In the genomic region with DNA sequence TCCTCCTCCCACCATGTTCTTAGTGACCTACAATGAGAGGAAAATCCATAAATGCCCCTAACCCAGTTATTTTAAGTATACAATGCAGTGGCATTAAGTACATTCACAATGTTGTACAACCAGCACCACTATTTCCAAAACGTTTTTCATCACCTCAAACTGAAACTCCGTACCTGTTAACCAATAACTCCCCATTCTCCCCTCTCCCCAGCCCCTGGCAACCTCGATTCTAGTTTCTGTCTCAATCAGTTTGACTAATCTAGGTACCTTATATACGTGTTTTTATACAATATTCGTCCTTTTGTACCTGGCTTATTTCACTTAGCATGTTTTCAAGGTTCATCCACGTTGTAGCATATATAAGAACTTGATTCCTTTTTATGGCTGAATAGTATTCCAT, we compare ENCODE assay signal across 7 cellular contexts.
DNase-seq lines count a peak whose midpoint lies in the region; ATAC-seq lines count a peak whose summit lies in the region.
"Not testable (repeated sequence)": the region's sequence is repeated elsewhere in the genome, so short reads cannot be mapped to it uniquely, and the experiment has no call there.

No MANE protein-coding gene starts in this region.

- ATAC-seq in GM18867 (IDR thresholded peaks at IDR 0.05; ENCODE audit: unreplicated experiment) (peak; percentile 67), GM19467 (IDR thresholded peaks at IDR 0.05; ENCODE audit: unreplicated experiment) (peak; percentile 56), HG02759 (IDR thresholded peaks at IDR 0.05; ENCODE audit: unreplicated experiment) (peak; percentile 77), HG03175 (IDR thresholded peaks at IDR 0.05; ENCODE audit: unreplicated experiment) (peak; percentile 75)
- peak; percentile 40 for ATAC-seq in activated CD4-positive, alpha-beta T cell treated with anti-CD3 and anti-CD28 coated beads for 36 hours

- intact Hi-C loops in activated CD4-positive, alpha-beta T cell treated with anti-CD3 and anti-CD28 coated beads for 36 hours (cut with DNase I, micrococcal nuclease); activated T-helper 1 cell treated with anti-CD3 and anti-CD28 coated beads, Interleukin-12 subunit alpha, Interleukin-12 subunit beta, Interleukin-2, Interleukin-4 antibody, amounts not matched to agents 30 ng/mL and 10 ng/mL and 1 ng/mL, durations not matched to agents 14 hours and 24 hours and 36 hours (cut with micrococcal nuclease): not testable (repeated sequence)

- not testable (repeated sequence) for DNase-seq in activated CD4-positive, alpha-beta T cell treated with anti-CD3 and anti-CD28 coated beads for 36 hours; activated T-helper 1 cell treated with anti-CD3 and anti-CD28 coated beads, Interleukin-12 subunit alpha, Interleukin-12 subunit beta, Interleukin-2, Interleukin-4 antibody, amounts not matched to agents 30 ng/mL and 10 ng/mL and 1 ng/mL, durations not matched to agents 14 hours and 24 hours and 36 hours (ENCODE audit: low spot score)
- DNase-seq in stimulated activated CD4-positive, alpha-beta T cell treated with anti-CD3 and anti-CD28 coated beads, Interleukin-4, amount 100 ng/mL, for 24 hours, result peak; percentile 16

- not testable (repeated sequence) for H3K9me3 Mint-ChIP-seq in activated CD4-positive, alpha-beta T cell treated with anti-CD3 and anti-CD28 coated beads for 36 hours (ENCODE audit: low read depth); activated T-helper 1 cell treated with anti-CD3 and anti-CD28 coated beads, Interleukin-12 subunit alpha, Interleukin-12 subunit beta, Interleukin-2, Interleukin-4 antibody, amounts not matched to agents 30 ng/mL and 10 ng/mL and 1 ng/mL, durations not matched to agents 14 hours and 24 hours and 36 hours

- POLR2A ChIA-PET in activated CD4-positive, alpha-beta T cell treated with anti-CD3 and anti-CD28 coated beads for 36 hours (lab: Charles Lee), result not testable (repeated sequence)

- peaks cover 23% of the 10 kb centered on the region for H3K4me1 Mint-ChIP-seq in activated CD4-positive, alpha-beta T cell treated with anti-CD3 and anti-CD28 coated beads for 36 hours
- H3K4me1 Mint-ChIP-seq in activated T-helper 1 cell treated with anti-CD3 and anti-CD28 coated beads, Interleukin-12 subunit alpha, Interleukin-12 subunit beta, Interleukin-2, Interleukin-4 antibody, amounts not matched to agents 30 ng/mL and 10 ng/mL and 1 ng/mL, durations not matched to agents 14 hours and 24 hours and 36 hours (ENCODE audit: low read depth), result peaks cover 16% of the 10 kb centered on the region

- CTCF ChIA-PET in activated CD4-positive, alpha-beta T cell treated with anti-CD3 and anti-CD28 coated beads for 36 hours (lab: Charles Lee), result not testable (repeated sequence)

- not testable (repeated sequence) for H3K27ac Mint-ChIP-seq in activated CD4-positive, alpha-beta T cell treated with anti-CD3 and anti-CD28 coated beads for 36 hours
- H3K27ac Mint-ChIP-seq in activated T-helper 1 cell treated with anti-CD3 and anti-CD28 coated beads, Interleukin-12 subunit alpha, Interleukin-12 subunit beta, Interleukin-2, Interleukin-4 antibody, amounts not matched to agents 30 ng/mL and 10 ng/mL and 1 ng/mL, durations not matched to agents 14 hours and 24 hours and 36 hours, result peak overlapping the region; percentile 84

- not testable (repeated sequence) for H3K36me3 Mint-ChIP-seq in activated CD4-positive, alpha-beta T cell treated with anti-CD3 and anti-CD28 coated beads for 36 hours (ENCODE audit: low read depth); activated T-helper 1 cell treated with anti-CD3 and anti-CD28 coated beads, Interleukin-12 subunit alpha, Interleukin-12 subunit beta, Interleukin-2, Interleukin-4 antibody, amounts not matched to agents 30 ng/mL and 10 ng/mL and 1 ng/mL, durations not matched to agents 14 hours and 24 hours and 36 hours (ENCODE audit: low read depth)

- not testable (repeated sequence) for H3K4me3 Mint-ChIP-seq in activated CD4-positive, alpha-beta T cell treated with anti-CD3 and anti-CD28 coated beads for 36 hours; activated T-helper 1 cell treated with anti-CD3 and anti-CD28 coated beads, Interleukin-12 subunit alpha, Interleukin-12 subunit beta, Interleukin-2, Interleukin-4 antibody, amounts not matched to agents 30 ng/mL and 10 ng/mL and 1 ng/mL, durations not matched to agents 14 hours and 24 hours and 36 hours

- H3K27me3 Mint-ChIP-seq in activated CD4-positive, alpha-beta T cell treated with anti-CD3 and anti-CD28 coated beads for 36 hours; activated T-helper 1 cell treated with anti-CD3 and anti-CD28 coated beads, Interleukin-12 subunit alpha, Interleukin-12 subunit beta, Interleukin-2, Interleukin-4 antibody, amounts not matched to agents 30 ng/mL and 10 ng/mL and 1 ng/mL, durations not matched to agents 14 hours and 24 hours and 36 hours (ENCODE audit: insufficient read depth): not testable (repeated sequence)
